8 cellular contexts compared by ENCODE assay signal in genomic region chr11:2885017-2885675, GRCh38. TPM values are rescaled to one million over a fixed set of nuclear protein-coding genes. Genes with fewer than 3 reads are reported as not detected.
A peak's percentile ranks its signal among the peaks of the same experiment; 100 is the strongest.
DNase-seq lines count a peak whose midpoint lies in the region; TF ChIP-seq lines count a peak whose summit lies in the region.

No MANE protein-coding gene starts in this region.

- no peaks in the 10 kb centered on the region for H3K36me3 Mint-ChIP-seq in activated CD4-positive, alpha-beta T cell treated with anti-CD3 and anti-CD28 coated beads, Interleukin-2, amount 10 ng/mL, durations not matched to agents 24 days and 14 days (ENCODE audit: low read depth)
- H3K36me3 Mint-ChIP-seq in activated naive CD4-positive, alpha-beta T cell treated with anti-CD3 and anti-CD28 coated beads for 36 hours (ENCODE audit: low read depth), result no peaks in the 10 kb centered on the region
- no peaks in the 10 kb centered on the region for H3K36me3 Mint-ChIP-seq in glutamatergic neuron (ENCODE audit: unreplicated experiment)
- H3K36me3 Mint-ChIP-seq in osteocyte (ENCODE audit: unreplicated experiment), result no peaks in the 10 kb centered on the region

- peak; percentile 79 for DNase-seq in activated CD4-positive, alpha-beta T cell treated with anti-CD3 and anti-CD28 coated beads, Interleukin-2, amount 10 ng/mL, durations not matched to agents 24 days and 14 days
- DNase-seq in activated CD4-positive, alpha-beta T cell treated with anti-CD3 and anti-CD28 coated beads for 1 hour, result no peak
- DNase-seq in MG63, result peak; percentile 26
- DNase-seq in activated naive CD4-positive, alpha-beta T cell treated with anti-CD3 and anti-CD28 coated beads for 36 hours, result peak; percentile 33
- DNase-seq in glutamatergic neuron, result peak; percentile 69
- DNase-seq in osteocyte (ENCODE audit: extremely low spot score, unreplicated experiment), result no peak
- DNase-seq in NAMALWA (ENCODE audit: low spot score), result no peak
- no peak for DNase-seq in NCI-H510A treated with DMSO at 0.1 percent for 48 hours (lab: John Stamatoyannopoulos, UW)

- no peaks in the 10 kb centered on the region for H3K36me3 ChIP-seq in MG63

- H3K4me3 Mint-ChIP-seq in activated CD4-positive, alpha-beta T cell treated with anti-CD3 and anti-CD28 coated beads, Interleukin-2, amount 10 ng/mL, durations not matched to agents 24 days and 14 days, result peak overlapping the region; percentile 89
- H3K4me3 Mint-ChIP-seq in activated naive CD4-positive, alpha-beta T cell treated with anti-CD3 and anti-CD28 coated beads for 36 hours, result peak overlapping the region; percentile 71
- peak overlapping the region; percentile 98 for H3K4me3 Mint-ChIP-seq in glutamatergic neuron (ENCODE audit: unreplicated experiment)
- H3K4me3 Mint-ChIP-seq in osteocyte (ENCODE audit: unreplicated experiment), result peak overlapping the region; percentile 81

- H3K27me3 ChIP-seq in MG63, result no peaks in the 10 kb centered on the region

- intact Hi-C loops in activated CD4-positive, alpha-beta T cell treated with anti-CD3 and anti-CD28 coated beads, Interleukin-2, amount 10 ng/mL, durations not matched to agents 24 days and 14 days (cut with micrococcal nuclease), result loop anchor here (5.0 to 10.0 kb wide), 3 partner anchors 180 to 620 kb away; partner anchors contain the start of gene TRPM5
- intact Hi-C loops in activated naive CD4-positive, alpha-beta T cell treated with anti-CD3 and anti-CD28 coated beads for 36 hours (cut with micrococcal nuclease), result loop anchor here (1.0 to 5.0 kb wide), 2 partner anchors 485 to 583 kb away; partner anchors contain the start of genes C11orf21, TSPAN32 and TSSC4

- H3K9me3 ChIP-seq in MG63, result no peaks in the 10 kb centered on the region

- H3K27ac Mint-ChIP-seq in activated CD4-positive, alpha-beta T cell treated with anti-CD3 and anti-CD28 coated beads, Interleukin-2, amount 10 ng/mL, durations not matched to agents 24 days and 14 days, result peak overlapping the region; percentile 17
- H3K27ac Mint-ChIP-seq in activated naive CD4-positive, alpha-beta T cell treated with anti-CD3 and anti-CD28 coated beads for 36 hours, result no peak overlapping the region
- H3K27ac Mint-ChIP-seq in glutamatergic neuron (ENCODE audit: unreplicated experiment) (peak overlapping the region; percentile 94), osteocyte (ENCODE audit: unreplicated experiment) (peak overlapping the region; percentile 57)

- CTCF ChIA-PET in activated naive CD4-positive, alpha-beta T cell treated with anti-CD3 and anti-CD28 coated beads for 36 hours (lab: Charles Lee), result interaction anchor here (1.3 to 11.3 kb wide), 3 partner anchors 8 to 351 kb away, joined by 3 to 280 read pairs (median 4); partner anchors contain the start of gene PHLDA2

- H3K27me3 Mint-ChIP-seq in activated CD4-positive, alpha-beta T cell treated with anti-CD3 and anti-CD28 coated beads, Interleukin-2, amount 10 ng/mL, durations not matched to agents 24 days and 14 days, result peaks cover 38% of the 10 kb centered on the region
- peaks cover 3% of the 10 kb centered on the region for H3K27me3 Mint-ChIP-seq in activated naive CD4-positive, alpha-beta T cell treated with anti-CD3 and anti-CD28 coated beads for 36 hours (ENCODE audit: low read depth)
- H3K27me3 Mint-ChIP-seq in glutamatergic neuron (ENCODE audit: unreplicated experiment) (peaks cover 18% of the 10 kb centered on the region), osteocyte (ENCODE audit: unreplicated experiment) (no peaks in the 10 kb centered on the region)

- peaks cover 5% of the 10 kb centered on the region for H3K4me1 Mint-ChIP-seq in activated CD4-positive, alpha-beta T cell treated with anti-CD3 and anti-CD28 coated beads, Interleukin-2, amount 10 ng/mL, durations not matched to agents 24 days and 14 days
- H3K4me1 Mint-ChIP-seq in activated naive CD4-positive, alpha-beta T cell treated with anti-CD3 and anti-CD28 coated beads for 36 hours (ENCODE audit: low read depth), result no peaks in the 10 kb centered on the region
- H3K4me1 Mint-ChIP-seq in glutamatergic neuron (ENCODE audit: low read depth, unreplicated experiment), result peaks cover 19% of the 10 kb centered on the region
- H3K4me1 Mint-ChIP-seq in osteocyte (ENCODE audit: unreplicated experiment), result peaks cover 19% of the 10 kb centered on the region

- no peaks in the 10 kb centered on the region for H3K9me3 Mint-ChIP-seq in activated CD4-positive, alpha-beta T cell treated with anti-CD3 and anti-CD28 coated beads, Interleukin-2, amount 10 ng/mL, durations not matched to agents 24 days and 14 days
- no peaks in the 10 kb centered on the region for H3K9me3 Mint-ChIP-seq in activated naive CD4-positive, alpha-beta T cell treated with anti-CD3 and anti-CD28 coated beads for 36 hours
- H3K9me3 Mint-ChIP-seq in glutamatergic neuron (ENCODE audit: unreplicated experiment) (peaks cover 21% of the 10 kb centered on the region), osteocyte (ENCODE audit: unreplicated experiment) (no peaks in the 10 kb centered on the region)

- H3K4me3 ChIP-seq in MG63, result peak overlapping the region; percentile 42

- TF ChIP-seq CTCF in glutamatergic neuron (IDR thresholded peaks at IDR 0.05; ENCODE audit: partially characterized antibody, unreplicated experiment) (no peak), osteocyte (IDR thresholded peaks at IDR 0.05) (peak; percentile 55)

RNA-seq across cellular contexts. Expression of gene CDKN1C, which starts 0.4 kb away (rescaled TPM):
- total RNA-seq in activated CD4-positive, alpha-beta T cell treated with anti-CD3 and anti-CD28 coated beads, Interleukin-2, amount 10 ng/mL, durations not matched to agents 24 days and 14 days, result 1.8 and 2.0 TPM in 2 replicates
- total RNA-seq in MG63 (2014; rRNA removed; shearing (Covaris generic); ENCODE audit: low replicate concordance), result 0.56 TPM in 1 of 2 replicates, not detected in the other
- under 1 TPM; 0.17 to 0.26 TPM for total RNA-seq in activated naive CD4-positive, alpha-beta T cell treated with anti-CD3 and anti-CD28 coated beads for 36 hours
- total RNA-seq in glutamatergic neuron (ENCODE audit: unreplicated experiment) (391 TPM), osteocyte (18.1 and 19.2 TPM in 2 replicates)

RNA-seq across cellular contexts. Expression of gene PHLDA2, which starts 44.1 kb away (rescaled TPM):
- 25.5 and 26.7 TPM in 2 replicates for total RNA-seq in activated CD4-positive, alpha-beta T cell treated with anti-CD3 and anti-CD28 coated beads, Interleukin-2, amount 10 ng/mL, durations not matched to agents 24 days and 14 days
- 4.0 and 26.4 TPM in 2 replicates for total RNA-seq in MG63 (2014; rRNA removed; shearing (Covaris generic); ENCODE audit: low replicate concordance)
- 1 to 10 TPM; 2.8 to 3.6 TPM for total RNA-seq in activated naive CD4-positive, alpha-beta T cell treated with anti-CD3 and anti-CD28 coated beads for 36 hours
- total RNA-seq in glutamatergic neuron (ENCODE audit: unreplicated experiment) (1.2 TPM), osteocyte (89.6 and 96.1 TPM in 2 replicates)

Comparison
In these comparisons a context has a peak if more than half of its experiments do, and no peak if none do; other contexts are left out.
1. DNase-seq: peak in activated CD4-positive, alpha-beta T cell treated with anti-CD3 and anti-CD28 coated beads, Interleukin-2, amount 10 ng/mL, durations not matched to agents 24 days and 14 days (single experiment), MG63 (single experiment), activated naive CD4-positive, alpha-beta T cell treated with anti-CD3 and anti-CD28 coated beads for 36 hours (single experiment) and glutamatergic neuron (single experiment); none in activated CD4-positive, alpha-beta T cell treated with anti-CD3 and anti-CD28 coated beads for 1 hour (single experiment), osteocyte (single experiment), NAMALWA (single experiment) and NCI-H510A treated with DMSO at 0.1 percent for 48 hours (single experiment).
2. RNA of gene CDKN1C, which starts 0.4 kb away (total RNA-seq): 391 TPM in glutamatergic neuron (single experiment); 18.1 to 19.2 TPM in osteocyte, 1.8 to 2.0 TPM in activated CD4-positive, alpha-beta T cell treated with anti-CD3 and anti-CD28 coated beads, Interleukin-2, amount 10 ng/mL, durations not matched to agents 24 days and 14 days, 0.56 TPM in MG63 and 0.17 to 0.26 TPM in activated naive CD4-positive, alpha-beta T cell treated with anti-CD3 and anti-CD28 coated beads for 36 hours; every median in the first group is over 10 times any median in the second.
3. Peak in every context shown above with its lines, with median percentiles within 50 percentile points of each other: H3K4me3 Mint-ChIP-seq.